In the genomic region with DNA sequence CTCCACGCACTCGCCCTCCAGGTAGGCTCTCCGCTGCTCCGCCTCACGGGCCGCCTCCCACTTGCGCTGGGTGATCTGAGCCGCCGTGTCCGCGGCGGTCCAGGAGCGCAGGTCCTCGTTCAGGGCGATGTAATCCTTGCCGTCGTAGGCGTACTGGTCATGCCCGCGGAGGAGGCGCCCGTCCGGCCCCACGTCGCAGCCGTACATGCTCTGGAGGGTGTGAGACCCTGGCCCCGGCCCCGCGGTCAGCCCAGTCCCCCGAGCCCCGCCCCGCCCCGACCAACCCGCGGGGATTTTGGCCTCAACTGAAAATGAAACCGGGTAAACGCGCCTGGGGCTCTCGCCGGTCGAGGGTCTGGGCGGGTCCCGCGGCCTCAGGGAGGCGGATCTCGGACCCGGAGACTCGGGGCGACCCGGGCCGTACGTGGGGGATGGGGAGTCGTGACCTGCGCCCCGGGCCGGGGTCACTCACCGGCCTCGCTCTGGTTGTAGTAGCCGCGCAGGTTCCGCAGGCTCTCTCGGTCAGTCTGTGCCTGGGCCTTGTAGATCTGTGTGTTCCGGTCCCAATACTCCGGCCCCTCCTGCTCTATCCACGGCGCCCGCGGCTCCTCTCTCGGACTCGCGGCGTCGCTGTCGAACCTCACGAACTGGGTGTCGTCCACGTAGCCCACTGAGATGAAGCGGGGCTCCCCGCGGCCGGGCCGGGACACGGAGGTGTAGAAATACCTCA, we compare ENCODE assay signal across 7 cellular contexts. TPM values are rescaled to one million over a fixed set of nuclear protein-coding genes. Genes with fewer than 3 reads are reported as not detected.
DNase-seq lines count a peak whose midpoint lies in the region; ATAC-seq and TF ChIP-seq lines count a peak whose summit lies in the region.

No MANE protein-coding gene starts in this region.

- peaks cover 78% of the 10 kb centered on the region for H3K27me3 ChIP-seq in cardiac muscle cell

- peak; percentile 17 for ATAC-seq in GM19035 (IDR thresholded peaks at IDR 0.05; ENCODE audit: unreplicated experiment)

- no peaks in the 10 kb centered on the region for H3K4me1 ChIP-seq in cardiac muscle cell (ENCODE audit: low read depth)

- TF ChIP-seq CTCF in cardiac muscle cell (IDR thresholded peaks at IDR 0.05; ENCODE audit: low read depth, low read length) (no peak), retinal pigment epithelial cell (conservative IDR thresholded peaks at IDR 0.05; ENCODE audit: low read depth, low read length) (no peak)

- H3K27ac ChIP-seq in KOPT-K1 (ENCODE audit: low read depth, low read length, poor library complexity, severe bottlenecking), result peak overlapping the region; percentile 82
- H3K27ac ChIP-seq in cardiac muscle cell, result no peak overlapping the region

- DNase-seq in activated gamma-delta T cell (lab: John Stamatoyannopoulos, UW) (peak; percentile 41), cardiac muscle cell (ENCODE audit: low read depth in 1 of 2, low spot score in 1 of 2) (peak in 1 of 2 donors; percentile 40), retinal pigment epithelial cell (ENCODE audit: low read depth) (no peak), NCI-H82 treated with DMSO at 0.1 percent for 48 hours (lab: John Stamatoyannopoulos, UW; ENCODE audit: unreplicated experiment) (no peak), mesenteric fat pad (ENCODE audit: low spot score) (no peak)

- H3K36me3 ChIP-seq in KOPT-K1 (ENCODE audit: insufficient read depth, low read length) (peaks cover 29% of the 10 kb centered on the region), cardiac muscle cell (no peaks in the 10 kb centered on the region)

- peak overlapping the region; percentile 36 for H3K4me3 ChIP-seq in cardiac muscle cell
- H3K4me3 ChIP-seq in retinal pigment epithelial cell (ENCODE audit: low read length), result peak overlapping the region; percentile 48

- H3K9me3 ChIP-seq in KOPT-K1 (ENCODE audit: insufficient read depth, low read length, poor library complexity, severe bottlenecking) (no peaks in the 10 kb centered on the region), cardiac muscle cell (ENCODE audit: low read depth) (no peaks in the 10 kb centered on the region)

RNA-seq across cellular contexts. Expression of a gene that starts 0.6 kb away (rescaled TPM):
- 7.7 and 23.7 TPM in 2 replicates for total RNA-seq in cardiac muscle cell
- polyA plus RNA-seq in cardiac muscle cell, result 15.6 and 27.2 TPM in 2 replicates
- 914 TPM for total RNA-seq in mesenteric fat pad

RNA-seq across cellular contexts. Expression of a gene that starts 47.0 kb away (rescaled TPM):
- total RNA-seq in cardiac muscle cell (7.8 and 15.0 TPM in 2 replicates), mesenteric fat pad (9.9 TPM)
- polyA plus RNA-seq in cardiac muscle cell, result 11.0 and 16.4 TPM in 2 replicates

Comparison
In these comparisons a context has a peak if more than half of its experiments do, and no peak if none do; other contexts are left out.
1. RNA of a gene that starts 0.6 kb away (total RNA-seq): 914 TPM in mesenteric fat pad (single experiment); 7.7 to 23.7 TPM in cardiac muscle cell; every median in the first group is over 10 times any median in the second.